In the genomic region with DNA sequence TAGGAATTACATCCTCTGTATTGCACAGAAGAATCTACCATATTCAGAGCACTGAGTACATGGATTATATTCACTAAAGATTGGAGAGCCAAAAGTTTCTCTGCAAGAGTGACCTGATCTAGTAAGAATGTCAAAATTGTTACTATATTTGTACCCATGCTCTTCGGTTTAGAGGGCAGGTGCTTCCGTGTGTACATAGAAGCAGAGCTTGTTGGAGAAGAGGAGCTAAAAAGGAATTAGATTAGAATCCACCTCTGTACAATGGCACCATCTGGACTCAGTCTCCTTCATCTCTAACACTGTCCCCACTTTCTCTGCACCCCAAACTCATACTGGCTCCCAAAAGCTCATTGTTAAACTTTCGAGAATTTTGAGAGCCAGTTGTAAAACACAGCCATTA, we compare ENCODE assay signal across 24 cellular contexts. TPM values are rescaled to one million over a fixed set of nuclear protein-coding genes. Genes with fewer than 3 reads are reported as not detected.
DNase-seq lines count a peak whose midpoint lies in the region; ATAC-seq and TF ChIP-seq lines count a peak whose summit lies in the region.
"Had no signal": no experiment of that assay in that cellular context is flagged by ENCODE, and none has a peak within 500 bp of the region (broad histone marks: within the 10 kb centered on the region; RNA-seq: fewer than 3 reads in every experiment).

No MANE protein-coding gene starts in this region.

- no peak for TF ChIP-seq CTCF in breast epithelium (IDR thresholded peaks at IDR 0.05)
- no peak for TF ChIP-seq CTCF in MCF 10A (IDR thresholded peaks at IDR 0.05; ENCODE audit: unreplicated experiment)
- TF ChIP-seq CTCF in fibroblast of the aortic adventitia (IDR thresholded peaks at IDR 0.05; ENCODE audit: insufficient read depth, low read length) = no peak
- no peak for TF ChIP-seq CTCF in osteocyte (IDR thresholded peaks at IDR 0.05)
- no peak for TF ChIP-seq CTCF in vagina (IDR thresholded peaks at IDR 0.05)
- TF ChIP-seq CTCF in PC-3 (conservative IDR thresholded peaks at IDR 0.05; ENCODE audit: low read depth, low read length) = no peak

- H3K4me1 ChIP-seq in breast epithelium (peaks cover 5 to 7% of the 10 kb centered on the region in 2 donors), vagina (peaks cover 59% of the 10 kb centered on the region), PC-3 (ENCODE audit: insufficient read depth, low read length) (no peaks in the 10 kb centered on the region)

- H3K4me3 ChIP-seq in breast epithelium = no peak overlapping the region
- no peak overlapping the region for H3K4me3 ChIP-seq in fibroblast of the aortic adventitia (ENCODE audit: low read depth, low read length)
- no peak overlapping the region for H3K4me3 ChIP-seq in vagina
- no peak overlapping the region for H3K4me3 ChIP-seq in PC-3 (ENCODE audit: low read length)
- H3K4me3 ChIP-seq: neural progenitor cell had no signal

- no peaks in the 10 kb centered on the region for H3K36me3 ChIP-seq in breast epithelium
- H3K36me3 ChIP-seq in vagina = peaks cover 0 to 5% of the 10 kb centered on the region in 2 donors
- no peaks in the 10 kb centered on the region for H3K36me3 ChIP-seq in PC-3 (ENCODE audit: low read depth, low read length)
- H3K36me3 ChIP-seq: neural progenitor cell had no signal

- DNase-seq in breast epithelium (ENCODE audit: low spot score in 2 of 2) (no peak), MCF 10A (ENCODE audit: unreplicated experiment) (no peak), fibroblast of the aortic adventitia (ENCODE audit: low read depth) (peak; percentile 29), osteocyte (ENCODE audit: extremely low spot score, unreplicated experiment) (no peak), vagina (ENCODE audit: extremely low spot score in 2 of 2) (no peak), PC-3 (no peak)
- no peak for DNase-seq in activated naive CD4-positive, alpha-beta T cell treated with Interleukin-2 at 50 U/mL for 16 hours
- DNase-seq: 8988T; activated CD4-positive, alpha-beta T cell treated with anti-CD3 and anti-CD28 coated beads, Interleukin-2, amount 50 U/mL, for 4 hours; activated gamma-delta T cell; amniotic stem cell; foreskin fibroblast; KBM-7; NCI-H2029; NCI-H510A; SHP77 treated with DMSO at 0.1 percent for 48 hours; stimulated activated CD4-positive, alpha-beta T cell treated with anti-CD3 and anti-CD28 coated beads, Interleukin-15, amount 100 ng/mL, for 24 hours; T-helper 17 cell had no signal

- POLR2A ChIA-PET in MCF 10A (lab: Yijun Ruan, JAX) (interaction anchor here (1.0 to 4.0 kb wide), 2 partner anchors 8 to 11 kb away, joined by 3 to 13 read pairs; partner anchors contain the start of gene CALD1), PC-3 (lab: Charles Lee; ENCODE audit: unreplicated experiment) (no interaction called here)

- CTCF ChIA-PET in MCF 10A (lab: Yijun Ruan, JAX) = interaction anchor here (0.6 to 1.3 kb wide), 2 partner anchors 9 to 58 kb away, joined by 4 read pairs; no protein-coding TSS in a partner anchor
- CTCF ChIA-PET in PC-3 (lab: Charles Lee) = no interaction called here

- no peaks in the 10 kb centered on the region for H3K9me3 Mint-ChIP-seq in MCF 10A (ENCODE audit: unreplicated experiment)
- no peaks in the 10 kb centered on the region for H3K9me3 Mint-ChIP-seq in osteocyte (ENCODE audit: unreplicated experiment)
- H3K9me3 Mint-ChIP-seq: memory B cell; neural progenitor cell; stimulated activated effector memory CD8-positive, alpha-beta T cell treated with anti-CD3 and anti-CD28 coated beads, Interleukin-12 subunit alpha, Interleukin-12 subunit beta, amount 100 ng/mL, for 72 hours had no signal

- H4K20me1 ChIP-seq in PC-3 (ENCODE audit: low read length) = no peaks in the 10 kb centered on the region

- H2AFZ ChIP-seq in PC-3 (ENCODE audit: low read length) = no peak overlapping the region
- H2AFZ ChIP-seq: neural progenitor cell had no signal

- H3K27ac ChIP-seq in breast epithelium (peak overlapping the region; percentile 3), vagina (peak overlapping the region; percentile 55), PC-3 (ENCODE audit: low read length) (no peak overlapping the region)
- H3K27ac ChIP-seq: neural progenitor cell had no signal

- H3K4me1 Mint-ChIP-seq in MCF 10A (ENCODE audit: insufficient read depth, unreplicated experiment) = peaks cover 6% of the 10 kb centered on the region
- H3K4me1 Mint-ChIP-seq in osteocyte (ENCODE audit: unreplicated experiment) = peaks cover 61% of the 10 kb centered on the region
- H3K4me1 Mint-ChIP-seq: B cell; memory B cell; stimulated activated effector memory CD8-positive, alpha-beta T cell treated with anti-CD3 and anti-CD28 coated beads, Interleukin-12 subunit alpha, Interleukin-12 subunit beta, amount 100 ng/mL, for 72 hours; T-helper 17 cell had no signal

- no TSS peak for BruUV-seq in MCF 10A (replicated peaks; lab: Mats Ljungman, UMichigan)
- no TSS peak for BruUV-seq in PC-3 (replicated peaks; lab: Mats Ljungman, UMichigan)

- H3K27ac Mint-ChIP-seq in MCF 10A (ENCODE audit: low read depth, unreplicated experiment) (no peak overlapping the region), osteocyte (ENCODE audit: unreplicated experiment) (peak overlapping the region; percentile 48)
- H3K27ac Mint-ChIP-seq: B cell; memory B cell; neural progenitor cell; stimulated activated effector memory CD8-positive, alpha-beta T cell treated with anti-CD3 and anti-CD28 coated beads, Interleukin-12 subunit alpha, Interleukin-12 subunit beta, amount 100 ng/mL, for 72 hours; T-helper 17 cell; type B pancreatic cell had no signal

- TF ChIP-seq POLR2A in breast epithelium (IDR thresholded peaks at IDR 0.05) (no peak), vagina (IDR thresholded peaks at IDR 0.05) (no peak)

- H3K4me2 ChIP-seq in PC-3 (ENCODE audit: low read length) = no peak overlapping the region
- H3K4me2 ChIP-seq: neural progenitor cell had no signal

- H3K27me3 Mint-ChIP-seq in MCF 10A (ENCODE audit: insufficient read depth, unreplicated experiment) = no peaks in the 10 kb centered on the region
- no peaks in the 10 kb centered on the region for H3K27me3 Mint-ChIP-seq in osteocyte (ENCODE audit: unreplicated experiment)
- H3K27me3 Mint-ChIP-seq: type B pancreatic cell had no signal

- no peaks in the 10 kb centered on the region for H3K79me2 ChIP-seq in PC-3 (ENCODE audit: low read length)

- no peak for ATAC-seq in GM21723 (IDR thresholded peaks at IDR 0.05; ENCODE audit: unreplicated experiment)
- ATAC-seq in PC-3 = no peak
- ATAC-seq: stimulated activated effector memory CD8-positive, alpha-beta T cell treated with anti-CD3 and anti-CD28 coated beads, Interleukin-12 subunit alpha, Interleukin-12 subunit beta, amount 100 ng/mL, for 72 hours; T-helper 17 cell had no signal

- H3K36me3 Mint-ChIP-seq in MCF 10A (ENCODE audit: insufficient read depth, unreplicated experiment) (no peaks in the 10 kb centered on the region), osteocyte (ENCODE audit: unreplicated experiment) (peaks cover 28% of the 10 kb centered on the region)
- H3K36me3 Mint-ChIP-seq: memory B cell; stimulated activated effector memory CD8-positive, alpha-beta T cell treated with anti-CD3 and anti-CD28 coated beads, Interleukin-12 subunit alpha, Interleukin-12 subunit beta, amount 100 ng/mL, for 72 hours had no signal

- H3K9me3 ChIP-seq in breast epithelium (no peaks in the 10 kb centered on the region), vagina (no peaks in the 10 kb centered on the region), PC-3 (ENCODE audit: low read length) (no peaks in the 10 kb centered on the region)

- intact Hi-C loops in breast epithelium (cut with DNase I; ENCODE audit: low total_unique reads) = no loop called here
- intact Hi-C loops in MCF 10A (cut with micrococcal nuclease) = no loop called here
- intact Hi-C loops in vagina (cut with DNase I) = loop anchor here (10.0 kb wide), 1 partner anchor 147 kb away; no protein-coding TSS in a partner anchor
- intact Hi-C loops in PC-3 (cut with micrococcal nuclease) = no loop called here

- H3K9me2 ChIP-seq in PC-3 (replicated peaks; ENCODE audit: low read length) = no peaks in the 10 kb centered on the region

- H3K4me3 Mint-ChIP-seq in MCF 10A (ENCODE audit: unreplicated experiment) (no peak overlapping the region), osteocyte (ENCODE audit: unreplicated experiment) (peak overlapping the region; percentile 29)
- H3K4me3 Mint-ChIP-seq: B cell; memory B cell; neural progenitor cell; stimulated activated effector memory CD8-positive, alpha-beta T cell treated with anti-CD3 and anti-CD28 coated beads, Interleukin-12 subunit alpha, Interleukin-12 subunit beta, amount 100 ng/mL, for 72 hours; T-helper 17 cell; type B pancreatic cell had no signal

- no peak overlapping the region for H3K9ac ChIP-seq in PC-3 (ENCODE audit: low read length)
- H3K9ac ChIP-seq: neural progenitor cell had no signal

- H3F3A ChIP-seq in PC-3 (ENCODE audit: low read length, unreplicated experiment) = no peaks in the 10 kb centered on the region

- H3K27me3 ChIP-seq in breast epithelium (no peaks in the 10 kb centered on the region), vagina (no peaks in the 10 kb centered on the region), PC-3 (ENCODE audit: low read length) (no peaks in the 10 kb centered on the region)
- H3K27me3 ChIP-seq: neural progenitor cell had no signal

RNA-seq across cellular contexts. Expression of gene CALD1, which starts 8.3 kb away (rescaled TPM):
- total RNA-seq in breast epithelium (100 to 1,000 TPM; 252 to 335 (median 266) TPM), MCF 10A (2022) (130 and 183 TPM in 2 replicates), fibroblast of the aortic adventitia (ENCODE audit: low replicate concordance) (201 and 686 TPM in 2 replicates), osteocyte (781 and 807 TPM in 2 replicates), vagina (343 TPM), PC-3 (2014; rRNA removed) (22.1 and 42.4 TPM in 2 replicates)
